9 cellular contexts compared by ENCODE assay signal in the genomic region with DNA sequence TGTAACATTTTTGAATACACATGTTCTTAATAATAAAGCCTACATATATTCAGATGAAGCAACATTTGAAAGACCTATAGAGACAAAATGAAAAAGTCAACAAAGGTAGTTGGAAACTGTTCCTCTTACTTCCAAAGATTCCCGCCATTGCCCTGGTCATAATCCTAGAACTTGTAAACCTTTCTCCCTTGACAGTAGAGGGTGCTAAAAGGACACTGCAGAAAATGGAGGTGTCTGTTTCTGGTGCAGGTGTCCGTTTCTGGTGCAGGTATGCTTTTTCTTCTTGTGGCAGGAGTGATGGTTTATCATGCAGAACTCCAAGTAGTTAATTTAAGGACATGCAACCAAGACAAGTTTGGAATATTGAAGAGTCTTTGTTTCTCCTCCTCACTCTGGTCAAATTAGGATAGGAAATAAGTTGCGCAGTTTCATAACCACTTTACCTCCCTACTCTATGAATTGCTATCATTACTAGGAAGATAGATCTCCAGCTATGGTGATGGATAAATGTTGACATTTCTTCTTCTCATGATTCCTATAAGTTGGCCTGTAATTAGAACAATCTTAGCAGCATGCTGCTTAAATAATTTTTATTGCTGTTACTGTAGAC. TPM values are rescaled to one million over a fixed set of nuclear protein-coding genes. Genes with fewer than 3 reads are reported as not detected.
DNase-seq lines count a peak whose midpoint lies in the region; ATAC-seq and TF ChIP-seq lines count a peak whose summit lies in the region.
"Had no signal": no experiment of that assay in that cellular context is flagged by ENCODE, and none has a peak within 500 bp of the region (broad histone marks: within the 10 kb centered on the region; RNA-seq: fewer than 3 reads in every experiment).

No MANE protein-coding gene starts in this region.

- DNase-seq in NCI-H2171 treated with DMSO at 0.1 percent for 48 hours (lab: John Stamatoyannopoulos, UW) (peak; percentile 25), NCI-H2171 (lab: John Stamatoyannopoulos, UW) (no peak), glomerular endothelial cell (ENCODE audit: extremely low read depth, low read depth, low spot score) (peak; percentile 5), GM19240 (ENCODE audit: insufficient read length, low spot score) (no peak)

- ATAC-seq in HG03097 (IDR thresholded peaks at IDR 0.05; ENCODE audit: low FRiP score, unreplicated experiment): peak; percentile 61
- no peak for ATAC-seq in GM19455 (IDR thresholded peaks at IDR 0.05; ENCODE audit: unreplicated experiment)
- no peak for ATAC-seq in HG03520 (IDR thresholded peaks at IDR 0.05; ENCODE audit: unreplicated experiment)

- no peaks in the 10 kb centered on the region for H3K27me3 ChIP-seq in OCI-LY1 (ENCODE audit: insufficient read depth, low read length)
- H3K27me3 ChIP-seq: BLaER1 had no signal

- no peak overlapping the region for H3K9ac ChIP-seq in OCI-LY1 (ENCODE audit: low read length)
- H3K9ac ChIP-seq: BLaER1 had no signal

- no peak overlapping the region for H3K4me2 ChIP-seq in OCI-LY1 (ENCODE audit: low read length)
- H3K4me2 ChIP-seq: BLaER1 had no signal

- no peaks in the 10 kb centered on the region for H3K9me3 ChIP-seq in OCI-LY1 (ENCODE audit: low read length)
- H3K9me3 ChIP-seq: BLaER1 had no signal

- H3F3A ChIP-seq in OCI-LY1 (ENCODE audit: insufficient read depth, low read length): no peaks in the 10 kb centered on the region

- peak; percentile 63 for TF ChIP-seq CTCF in OCI-LY1 (IDR thresholded peaks at IDR 0.05; ENCODE audit: low read length)

- H2AFZ ChIP-seq in OCI-LY1 (ENCODE audit: low read length): no peak overlapping the region

- no peaks in the 10 kb centered on the region for H3K4me1 ChIP-seq in OCI-LY1 (ENCODE audit: insufficient read depth, low read length, severe bottlenecking)
- H3K4me1 ChIP-seq: BLaER1 had no signal

- no peak overlapping the region for H3K4me3 ChIP-seq in OCI-LY1 (ENCODE audit: low read depth, low read length, poor library complexity, severe bottlenecking)
- H3K4me3 ChIP-seq: BLaER1 had no signal

- H3K27ac ChIP-seq in OCI-LY1 (ENCODE audit: low read depth, low read length, poor library complexity, severe bottlenecking): no peak overlapping the region
- H3K27ac ChIP-seq: BLaER1 had no signal

- H3K9me2 ChIP-seq in OCI-LY1 (ENCODE audit: low read depth, low read length): no peaks in the 10 kb centered on the region

- no peaks in the 10 kb centered on the region for H3K79me2 ChIP-seq in OCI-LY1 (ENCODE audit: insufficient read depth, low read length)

- no peaks in the 10 kb centered on the region for H4K20me1 ChIP-seq in OCI-LY1 (ENCODE audit: insufficient read depth, low read length)
- H4K20me1 ChIP-seq: BLaER1 had no signal

- no peaks in the 10 kb centered on the region for H3K36me3 ChIP-seq in OCI-LY1 (ENCODE audit: insufficient read depth, low read length)
- H3K36me3 ChIP-seq: BLaER1 had no signal

RNA-seq across cellular contexts. Expression of gene FAM174A, which starts 56.0 kb away (rescaled TPM):
- total RNA-seq in glomerular endothelial cell: 22.7 and 23.1 TPM in 2 replicates

Comparison
In these comparisons a context has a peak if more than half of its experiments do, and no peak if none do; other contexts are left out.
1. DNase-seq: peak in NCI-H2171 treated with DMSO at 0.1 percent for 48 hours (single experiment) and glomerular endothelial cell (single experiment); none in NCI-H2171 (single experiment) and GM19240 (single experiment).